In genomic region chr14:64636980-64637429, GRCh38 we compare ENCODE assay signal across 14 cellular contexts.
DNase-seq lines count a peak whose midpoint lies in the region; ATAC-seq and TF ChIP-seq lines count a peak whose summit lies in the region.
"Had no signal": no experiment of that assay in that cellular context is flagged by ENCODE, and none has a peak within 500 bp of the region (broad histone marks: within the 10 kb centered on the region; RNA-seq: fewer than 3 reads in every experiment).

No MANE protein-coding gene starts in this region.

- H3K4me3 Mint-ChIP-seq in progenitor cell of endocrine pancreas (ENCODE audit: low read depth) (no peak overlapping the region), endodermal cell (no peak overlapping the region)
- H3K4me3 Mint-ChIP-seq in stimulated activated naive B cell treated with anti-CD40 and anti-IgM and Interleukin-4, amounts not matched to agents 10 μg/mL and 1 μg/mL and 100 μg/mL, for 72 hours, result no peak overlapping the region
- H3K4me3 Mint-ChIP-seq: activated T-helper 17 cell treated with anti-CD3 and anti-CD28 coated beads, Interleukin-2, amount 50 U/mL, for 72 hours; CD4-positive, CD25-positive, alpha-beta regulatory T cell; naive thymus-derived CD4-positive, alpha-beta T cell; T-cell; WTC11 had no signal

- no peaks in the 10 kb centered on the region for H3K27me3 Mint-ChIP-seq in progenitor cell of endocrine pancreas
- H3K27me3 Mint-ChIP-seq in stimulated activated naive B cell treated with anti-CD40 and anti-IgM and Interleukin-4, amounts not matched to agents 10 μg/mL and 1 μg/mL and 100 μg/mL, for 72 hours, result peaks cover 10 to 14% of the 10 kb centered on the region in 2 donors
- no peaks in the 10 kb centered on the region for H3K27me3 Mint-ChIP-seq in endodermal cell (ENCODE audit: insufficient read depth)

- no peak for DNase-seq in GM23248
- no peak for DNase-seq in Panc1 (ENCODE audit: low read depth, low spot score)
- no peak for DNase-seq in left colon
- DNase-seq in progenitor cell of endocrine pancreas (ENCODE audit: low spot score, unreplicated experiment), result no peak
- no peak for DNase-seq in stimulated activated naive B cell treated with anti-CD40 and anti-IgM and Interleukin-4, amounts not matched to agents 10 μg/mL and 1 μg/mL and 100 μg/mL, for 72 hours
- no peak for DNase-seq in endodermal cell
- DNase-seq: NCI-H1105 had no signal

- ATAC-seq in Panc1, result no peak
- ATAC-seq in left colon, result peak; percentile 14
- ATAC-seq in stimulated activated naive B cell treated with anti-CD40 and anti-IgM and Interleukin-4, amounts not matched to agents 10 μg/mL and 1 μg/mL and 100 μg/mL, for 72 hours (replicated peaks), result no peak
- no peak for ATAC-seq in GM21825 (IDR thresholded peaks at IDR 0.05; ENCODE audit: unreplicated experiment)

- intact Hi-C loops in Panc1 (cut with micrococcal nuclease; ENCODE audit: unreplicated experiment), result loop anchor here (10.0 kb wide), 1 partner anchor 92 kb away; the partner anchor contains the start of genes HSPA2 and PPP1R36
- intact Hi-C loops in left colon (cut with DNase I, micrococcal nuclease), result loop anchor here in 1 of 2 donors (5.0 kb wide), 1 partner anchor 95 kb away; the partner anchor contains the start of gene HSPA2

- BruUV-seq in Panc1 (replicated peaks; lab: Mats Ljungman, UMichigan), result no TSS peak

- no peaks in the 10 kb centered on the region for H3K36me3 ChIP-seq in GM23248 (ENCODE audit: low read depth)
- H3K36me3 ChIP-seq in Panc1 (ENCODE audit: control insufficient read depth, insufficient read depth, low read length), result no peaks in the 10 kb centered on the region
- H3K36me3 ChIP-seq in endodermal cell (ENCODE audit: control insufficient read depth, insufficient read depth, low read length), result no peaks in the 10 kb centered on the region

- peaks cover 5% of the 10 kb centered on the region; the same call in 1 of the 2 replicates for H3F3A ChIP-seq in GM23248 (ENCODE audit: insufficient read depth)

- peak overlapping the region; percentile 23 for H3K4me2 ChIP-seq in GM23248 (ENCODE audit: unreplicated experiment)

- POLR2A ChIA-PET in Panc1 (lab: Charles Lee), result interaction anchor here (0.5 kb wide), 1 partner anchor 97 kb away, joined by 9 read pairs; no protein-coding TSS in a partner anchor

- peaks cover 8% of the 10 kb centered on the region for H3K4me1 ChIP-seq in GM23248 (ENCODE audit: insufficient read depth)
- H3K4me1 ChIP-seq in Panc1 (ENCODE audit: control insufficient read depth, insufficient read depth, low read length), result no peaks in the 10 kb centered on the region; the same call in 1 of the 2 replicates
- no peaks in the 10 kb centered on the region for H3K4me1 ChIP-seq in endodermal cell (ENCODE audit: control insufficient read depth, insufficient read depth, low read length)

- H3K9me3 ChIP-seq in GM23248 (ENCODE audit: low read depth) (no peaks in the 10 kb centered on the region), Panc1 (ENCODE audit: control insufficient read depth, insufficient read depth, low read depth, low read length) (no peaks in the 10 kb centered on the region), endodermal cell (ENCODE audit: control insufficient read depth, low read length) (no peaks in the 10 kb centered on the region)

- in situ Hi-C loops in GM23248 (cut with MboI) (loop anchor here (10.0 kb wide), 1 partner anchor 92 kb away; the partner anchor contains the start of genes HSPA2 and PPP1R36), Panc1 (cut with HindIII; ENCODE audit: low pct_unique_long_range_greater_than_20kb, low sequenced_read_pairs) (no loop called here)

- no peaks in the 10 kb centered on the region for H3K79me2 ChIP-seq in GM23248 (ENCODE audit: insufficient read depth)

- H3K27me3 ChIP-seq in GM23248 (replicated peaks; ENCODE audit: insufficient read depth) (no peaks in the 10 kb centered on the region), Panc1 (ENCODE audit: control insufficient read depth, insufficient read depth, low read length) (no peaks in the 10 kb centered on the region), endodermal cell (ENCODE audit: control insufficient read depth, insufficient read depth, low read length, poor library complexity, severe bottlenecking) (no peaks in the 10 kb centered on the region)

- H4K20me1 ChIP-seq in GM23248 (ENCODE audit: insufficient read depth), result no peaks in the 10 kb centered on the region

- H3K9ac ChIP-seq in GM23248, result no peak overlapping the region
- no peak overlapping the region for H3K9ac ChIP-seq in endodermal cell (ENCODE audit: extremely low read depth, low read length, poor library complexity, severe bottlenecking)

- no peak overlapping the region for H3K27ac ChIP-seq in GM23248
- no peak overlapping the region for H3K27ac ChIP-seq in Panc1 (ENCODE audit: low read length)
- no peak overlapping the region for H3K27ac ChIP-seq in endodermal cell (ENCODE audit: low read depth, low read length)

- H3K27ac Mint-ChIP-seq in progenitor cell of endocrine pancreas (peak overlapping the region; percentile 41), endodermal cell (no peak overlapping the region)
- H3K27ac Mint-ChIP-seq in stimulated activated naive B cell treated with anti-CD40 and anti-IgM and Interleukin-4, amounts not matched to agents 10 μg/mL and 1 μg/mL and 100 μg/mL, for 72 hours, result no peak overlapping the region
- H3K27ac Mint-ChIP-seq: activated T-helper 17 cell treated with anti-CD3 and anti-CD28 coated beads, Interleukin-2, amount 50 U/mL, for 72 hours; CD4-positive, CD25-positive, alpha-beta regulatory T cell; T-cell; WTC11 had no signal

- no peak overlapping the region for H3K4me3 ChIP-seq in GM23248
- H3K4me3 ChIP-seq in Panc1 (ENCODE audit: low read depth in 2 of 2, low read length in 2 of 2), result no peak overlapping the region
- no peak overlapping the region for H3K4me3 ChIP-seq in endodermal cell (ENCODE audit: low read length)
- H3K4me3 ChIP-seq: K562 had no signal

- 25 to 37% methylated on average over 2 of the region's 2 CpGs for WGBS in GM23248 (ENCODE audit: low coverage in 1 of 2, low lambda C conversion rate in 2 of 2, missing lambda C conversion rate in 2 of 2), 2 experiments
- 80 to 87% methylated on average over 1 to 2 of the region's 2 CpGs for WGBS in endodermal cell (ENCODE audit: insufficient coverage in 1 of 2, insufficient read length in 1 of 2), 2 experiments

- TF ChIP-seq CTCF in Panc1 (IDR thresholded peaks at IDR 0.05) (peak; percentile 59), progenitor cell of endocrine pancreas (IDR thresholded peaks at IDR 0.05; ENCODE audit: unreplicated experiment) (no peak), endodermal cell (conservative IDR thresholded peaks at IDR 0.05) (no peak)

- H3K4me1 Mint-ChIP-seq in progenitor cell of endocrine pancreas (ENCODE audit: low read depth) (peaks cover 10% of the 10 kb centered on the region), endodermal cell (peaks cover 7% of the 10 kb centered on the region)
- H3K4me1 Mint-ChIP-seq in stimulated activated naive B cell treated with anti-CD40 and anti-IgM and Interleukin-4, amounts not matched to agents 10 μg/mL and 1 μg/mL and 100 μg/mL, for 72 hours, result peaks cover 5% of the 10 kb centered on the region in 2 donors
- H3K4me1 Mint-ChIP-seq: activated T-helper 17 cell treated with anti-CD3 and anti-CD28 coated beads, Interleukin-2, amount 50 U/mL, for 72 hours had no signal

- H2AFZ ChIP-seq in GM23248, result peak overlapping the region; percentile 51; the same call in 1 of the 2 replicates

- no peaks in the 10 kb centered on the region for H3K9me2 ChIP-seq in GM23248 (ENCODE audit: insufficient read depth)

- H3K36me3 Mint-ChIP-seq in progenitor cell of endocrine pancreas (ENCODE audit: insufficient read depth) (no peaks in the 10 kb centered on the region), endodermal cell (ENCODE audit: low read depth) (no peaks in the 10 kb centered on the region)
- H3K36me3 Mint-ChIP-seq in stimulated activated naive B cell treated with anti-CD40 and anti-IgM and Interleukin-4, amounts not matched to agents 10 μg/mL and 1 μg/mL and 100 μg/mL, for 72 hours, result no peaks in the 10 kb centered on the region
- H3K36me3 Mint-ChIP-seq: CD4-positive, CD25-positive, alpha-beta regulatory T cell; naive thymus-derived CD4-positive, alpha-beta T cell; T-cell; WTC11 had no signal

- CTCF ChIA-PET in Panc1 (lab: Charles Lee), result no interaction called here

- H3K9me3 Mint-ChIP-seq in progenitor cell of endocrine pancreas (ENCODE audit: low read depth) (no peaks in the 10 kb centered on the region), endodermal cell (no peaks in the 10 kb centered on the region)
- H3K9me3 Mint-ChIP-seq in stimulated activated naive B cell treated with anti-CD40 and anti-IgM and Interleukin-4, amounts not matched to agents 10 μg/mL and 1 μg/mL and 100 μg/mL, for 72 hours, result no peaks in the 10 kb centered on the region
- H3K9me3 Mint-ChIP-seq: activated T-helper 17 cell treated with anti-CD3 and anti-CD28 coated beads, Interleukin-2, amount 50 U/mL, for 72 hours; CD4-positive, CD25-positive, alpha-beta regulatory T cell; naive thymus-derived CD4-positive, alpha-beta T cell; T-cell; WTC11 had no signal
